Comparison of ENCODE assay signal across 1 cellular context in genomic region chr4:168797176-168797575, GRCh38.
TF ChIP-seq lines count a peak whose summit lies in the region.

No MANE protein-coding gene starts in this region.

TF ChIP-seq in GM23338, 12 proteins besides CTCF, POLR2A, EP300 and RAD21 (continued from another document):
- TF ChIP-seq ZNF462 (CRISPR knock-in tag; IDR thresholded peaks at IDR 0.05) (no peak), JUNB (IDR thresholded peaks at IDR 0.05; ENCODE audit: unreplicated experiment) (no peak), NANOG (IDR thresholded peaks at IDR 0.05; ENCODE audit: borderline replicate concordance) (no peak), ZNF331 (CRISPR knock-in tag; IDR thresholded peaks at IDR 0.05; ENCODE audit: low read depth) (no peak)
- TF ChIP-seq, protein P1, sequence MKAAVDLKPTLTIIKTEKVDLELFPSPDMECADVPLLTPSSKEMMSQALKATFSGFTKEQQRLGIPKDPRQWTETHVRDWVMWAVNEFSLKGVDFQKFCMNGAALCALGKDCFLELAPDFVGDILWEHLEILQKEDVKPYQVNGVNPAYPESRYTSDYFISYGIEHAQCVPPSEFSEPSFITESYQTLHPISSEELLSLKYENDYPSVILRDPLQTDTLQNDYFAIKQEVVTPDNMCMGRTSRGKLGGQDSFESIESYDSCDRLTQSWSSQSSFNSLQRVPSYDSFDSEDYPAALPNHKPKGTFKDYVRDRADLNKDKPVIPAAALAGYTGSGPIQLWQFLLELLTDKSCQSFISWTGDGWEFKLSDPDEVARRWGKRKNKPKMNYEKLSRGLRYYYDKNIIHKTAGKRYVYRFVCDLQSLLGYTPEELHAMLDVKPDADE (IDR thresholded peaks at IDR 0.05) = no peak
